Comparison of ENCODE assay signal across 8 cellular contexts in genomic region chrX:35890699-35891098, GRCh38. TPM values are rescaled to one million over a fixed set of nuclear protein-coding genes. Genes with fewer than 3 reads are reported as not detected.
DNase-seq lines count a peak whose midpoint lies in the region; TF ChIP-seq lines count a peak whose summit lies in the region.

No MANE protein-coding gene starts in this region.

- in situ Hi-C loops in GM13976 (cut with MboI; ENCODE audit: low sequenced_read_pairs, unreplicated experiment) = no loop called here

- H4K20me1 ChIP-seq in smooth muscle cell (ENCODE audit: low read depth) = no peaks in the 10 kb centered on the region

- H3F3A ChIP-seq in smooth muscle cell (ENCODE audit: low read depth) = no peaks in the 10 kb centered on the region

- no peak overlapping the region for H2AFZ ChIP-seq in smooth muscle cell (ENCODE audit: low read depth)

- WGBS in smooth muscle cell (ENCODE audit: low lambda C conversion rate) = 65% methylated on average over 9 of the region's 9 CpGs

- no peaks in the 10 kb centered on the region for H3K27me3 ChIP-seq in smooth muscle cell (ENCODE audit: low read depth)

- H3K27ac ChIP-seq in smooth muscle cell (ENCODE audit: low read depth) = no peak overlapping the region

- DNase-seq in AML-193 (lab: John Stamatoyannopoulos, UW) (peak; percentile 43 to 53), GM13976 (ENCODE audit: low spot score) (peak; percentile 16), NCI-H1105 (lab: John Stamatoyannopoulos, UW) (peak; percentile 10), SK-N-DZ (ENCODE audit: low spot score) (peak; percentile 61), glomerular endothelial cell (ENCODE audit: extremely low read depth, low read depth, low spot score) (peak; percentile 0), smooth muscle cell (lab: John Stamatoyannopoulos, UW; ENCODE audit: unreplicated experiment) (no peak), DMS79 treated with DMSO at 0.1 percent for 48 hours (lab: John Stamatoyannopoulos, UW) (no peak)
- no peak for DNase-seq in stimulated activated naive CD4-positive, alpha-beta T cell treated with Interleukin-2 at 50 U/mL for 16 hours (lab: John Stamatoyannopoulos, UW)

- no peak overlapping the region for H3K9ac ChIP-seq in smooth muscle cell (ENCODE audit: low read depth)

- TF ChIP-seq CTCF in GM13976 (IDR thresholded peaks at IDR 0.05; ENCODE audit: borderline replicate concordance, control extremely low read depth, extremely low read depth, insufficient read depth, missing control alignments) = peak; percentile 22
- TF ChIP-seq CTCF in smooth muscle cell (IDR thresholded peaks at IDR 0.05; ENCODE audit: borderline replicate concordance, insufficient read depth, poor library complexity, severe bottlenecking) = peak; percentile 59

- no peaks in the 10 kb centered on the region for H3K4me1 ChIP-seq in smooth muscle cell (ENCODE audit: low read depth)

- no peak overlapping the region for H3K4me2 ChIP-seq in smooth muscle cell

- H3K4me3 ChIP-seq in smooth muscle cell = no peak overlapping the region

- H3K79me2 ChIP-seq in smooth muscle cell (ENCODE audit: low read depth) = no peaks in the 10 kb centered on the region

- no peaks in the 10 kb centered on the region for H3K9me3 ChIP-seq in smooth muscle cell (replicated peaks; ENCODE audit: low read depth)

- no peaks in the 10 kb centered on the region for H3K36me3 ChIP-seq in smooth muscle cell (ENCODE audit: low read depth)

RNA-seq across cellular contexts. Expression of gene CFAP47, which starts 28.8 kb away (rescaled TPM):
- polyA plus RNA-seq in SK-N-DZ (2014; cell fraction: cytosol; rRNA removed) = not detected in 2 replicates
- 0.01 and 0.11 TPM in 2 replicates for polyA plus RNA-seq in SK-N-DZ (2014; cell fraction: nucleus; rRNA removed)
- total RNA-seq in glomerular endothelial cell (0.19 TPM in 1 of 2 replicates, not detected in the other), smooth muscle cell (0.04 TPM in 2 replicates)
- 0.22 TPM in 1 of 2 replicates, not detected in the other for polyA plus RNA-seq in smooth muscle cell

Comparison
In these comparisons a context has a peak if more than half of its experiments do, and no peak if none do; other contexts are left out.
1. DNase-seq: peak in AML-193 (2 of 2), GM13976 (single experiment), NCI-H1105 (single experiment), SK-N-DZ (single experiment) and glomerular endothelial cell (single experiment); none in smooth muscle cell (single experiment), DMS79 treated with DMSO at 0.1 percent for 48 hours (single experiment) and stimulated activated naive CD4-positive, alpha-beta T cell treated with Interleukin-2 at 50 U/mL for 16 hours (single experiment).